In the genomic region with DNA sequence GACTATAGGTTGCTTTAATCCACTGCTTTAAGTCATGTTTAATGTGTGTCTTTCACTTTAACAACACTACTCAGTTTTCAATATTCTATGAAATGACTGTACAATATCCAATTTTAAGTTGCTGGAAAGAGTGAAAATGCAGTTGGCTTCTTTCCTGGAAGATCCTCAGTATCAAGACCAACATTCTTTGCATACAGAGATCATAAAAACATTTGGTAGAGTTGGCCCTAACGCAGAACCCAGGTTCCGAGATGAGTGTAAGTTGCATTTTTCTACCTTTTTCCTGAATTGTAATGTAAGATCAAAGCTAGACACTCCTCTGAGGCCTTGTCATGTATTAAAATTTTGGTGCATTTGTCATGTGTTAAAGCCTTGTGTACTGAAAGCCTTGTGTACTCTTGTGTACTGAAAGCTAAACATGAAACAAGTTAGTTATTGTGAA, we compare ENCODE assay signal across 12 cellular contexts. TPM values are rescaled to one million over a fixed set of nuclear protein-coding genes. Genes with fewer than 3 reads are reported as not detected.
DNase-seq lines count a peak whose midpoint lies in the region; ATAC-seq and TF ChIP-seq lines count a peak whose summit lies in the region.
"Had no signal": no experiment of that assay in that cellular context is flagged by ENCODE, and none has a peak within 500 bp of the region (broad histone marks: within the 10 kb centered on the region; RNA-seq: fewer than 3 reads in every experiment).

No MANE protein-coding gene starts in this region.

- TF ChIP-seq CTCF in choroid plexus epithelial cell (conservative IDR thresholded peaks at IDR 0.05; ENCODE audit: low read depth, low read length), result no peak
- TF ChIP-seq CTCF in osteocyte (IDR thresholded peaks at IDR 0.05), result no peak
- no peak for TF ChIP-seq CTCF in body of pancreas (IDR thresholded peaks at IDR 0.05)
- TF ChIP-seq CTCF in esophagus squamous epithelium (IDR thresholded peaks at IDR 0.05), result no peak

- no peak overlapping the region for H3K4me3 Mint-ChIP-seq in osteocyte (ENCODE audit: unreplicated experiment)
- H3K4me3 Mint-ChIP-seq: WTC11 had no signal

- peak; percentile 62 for DNase-seq in ELR (ENCODE audit: low read depth)
- peak; percentile 11 for DNase-seq in MG63
- DNase-seq in choroid plexus epithelial cell (ENCODE audit: low read depth), result peak; percentile 88
- no peak for DNase-seq in osteocyte (ENCODE audit: extremely low spot score, unreplicated experiment)
- DNase-seq in body of pancreas, result no peak
- no peak for DNase-seq in activated CD8-positive, alpha-beta memory T cell treated with anti-CD3 and anti-CD28 coated beads, Interleukin-2, amount 50 U/mL, for 48 hours
- DNase-seq in COLO668 (lab: John Stamatoyannopoulos, UW; ENCODE audit: unreplicated experiment), result no peak
- DNase-seq in esophagus squamous epithelium (lab: John Stamatoyannopoulos, UW), result no peak
- DNase-seq: activated naive CD4-positive, alpha-beta T cell treated with Interleukin-2 at 50 U/mL for 16 hours; NCI-H526 treated with DMSO at 0.1 percent for 48 hours; stimulated activated naive CD4-positive, alpha-beta T cell treated with Interleukin-2 at 50 U/mL for 16 hours had no signal

- H3K27me3 ChIP-seq in MG63, result no peaks in the 10 kb centered on the region
- H3K27me3 ChIP-seq in body of pancreas, result no peaks in the 10 kb centered on the region
- no peaks in the 10 kb centered on the region for H3K27me3 ChIP-seq in esophagus squamous epithelium

- 79 to 95% methylated on average over 2 of the region's 2 CpGs for WGBS in body of pancreas, 2 donors
- WGBS in esophagus squamous epithelium, 2 donors, result 29 to 63% methylated on average over 2 of the region's 2 CpGs

- H3K4me3 ChIP-seq in MG63, result no peak overlapping the region
- no peak overlapping the region for H3K4me3 ChIP-seq in choroid plexus epithelial cell (ENCODE audit: low read depth, low read length)
- no peak overlapping the region for H3K4me3 ChIP-seq in body of pancreas
- no peak overlapping the region for H3K4me3 ChIP-seq in esophagus squamous epithelium

- H3K27ac Mint-ChIP-seq in osteocyte (ENCODE audit: unreplicated experiment), result peak overlapping the region; percentile 46
- H3K27ac Mint-ChIP-seq: WTC11 had no signal

- no peak for ATAC-seq in body of pancreas
- ATAC-seq: WTC11 had no signal

- no peaks in the 10 kb centered on the region for H3K27me3 Mint-ChIP-seq in osteocyte (ENCODE audit: unreplicated experiment)

- H3K36me3 ChIP-seq in MG63 (peaks cover 3% of the 10 kb centered on the region), body of pancreas (replicated peaks in 1 of 2; ENCODE audit: insufficient read depth in 1 of 2, low read depth in 2 of 2) (no peaks in the 10 kb centered on the region), esophagus squamous epithelium (peaks cover 0 to 96% (median 0%) of the 10 kb centered on the region in 3 donors)

- TF ChIP-seq POLR2A in body of pancreas (IDR thresholded peaks at IDR 0.05), result no peak
- no peak for TF ChIP-seq POLR2A in esophagus squamous epithelium (IDR thresholded peaks at IDR 0.05)

- H3K4me1 Mint-ChIP-seq in osteocyte (ENCODE audit: unreplicated experiment), result peaks cover 21% of the 10 kb centered on the region

- H3K9me3 Mint-ChIP-seq in osteocyte (ENCODE audit: unreplicated experiment), result no peaks in the 10 kb centered on the region
- H3K9me3 Mint-ChIP-seq: WTC11 had no signal

- H3K4me1 ChIP-seq in body of pancreas (no peaks in the 10 kb centered on the region), esophagus squamous epithelium (peaks cover 0 to 15% (median 3%) of the 10 kb centered on the region in 3 donors)

- H3K9me3 ChIP-seq in MG63 (no peaks in the 10 kb centered on the region), body of pancreas (no peaks in the 10 kb centered on the region), esophagus squamous epithelium (no peaks in the 10 kb centered on the region)

- H3K27ac ChIP-seq in body of pancreas (no peak overlapping the region), esophagus squamous epithelium (no peak overlapping the region)

- peaks cover 16% of the 10 kb centered on the region for H3K36me3 Mint-ChIP-seq in osteocyte (ENCODE audit: unreplicated experiment)

- intact Hi-C loops in body of pancreas (cut with DNase I), result no loop called here
- intact Hi-C loops in esophagus squamous epithelium (cut with DNase I), result no loop called here

RNA-seq across cellular contexts. Expression of gene TNFRSF11A, which starts 42.9 kb away (rescaled TPM):
- total RNA-seq in MG63 (2014; rRNA removed; shearing (Covaris generic); ENCODE audit: low replicate concordance), result 1.8 and 7.0 TPM in 2 replicates
- total RNA-seq in osteocyte (0.19 TPM in 1 of 2 replicates, not detected in the other), body of pancreas (1 to 10 TPM; 3.3 to 3.4 TPM), esophagus squamous epithelium (1 to 10 TPM; 1.9 to 5.6 (median 3.6) TPM)

Comparison
In these comparisons a context has a peak if more than half of its experiments do, and no peak if none do; other contexts are left out.
1. DNase-seq: peak in ELR (single experiment), MG63 (single experiment) and choroid plexus epithelial cell (single experiment); none in osteocyte (single experiment), body of pancreas (0 of 4), activated CD8-positive, alpha-beta memory T cell treated with anti-CD3 and anti-CD28 coated beads, Interleukin-2, amount 50 U/mL, for 48 hours (single experiment), COLO668 (single experiment) and esophagus squamous epithelium (single experiment).